Comparison of ENCODE assay signal across 33 cellular contexts in genomic region chr21:19120591-19120990, GRCh38.
"Had no signal": no experiment of that assay in that cellular context is flagged by ENCODE, and none has a peak within 500 bp of the region (broad histone marks: within the 10 kb centered on the region; RNA-seq: fewer than 3 reads in every experiment).

No MANE protein-coding gene starts in this region.

- H3K36me3 Mint-ChIP-seq: activated naive CD4-positive, alpha-beta T cell treated with anti-CD3 and anti-CD28 coated beads, Interleukin-2, amount 10 ng/mL, durations not matched to agents 7 days and 5 days; activated naive CD8-positive, alpha-beta T cell treated with anti-CD3 and anti-CD28 coated beads, Interleukin-2, amount 10 ng/mL, durations not matched to agents 7 days and 5 days; brain; mesothelial cell of epicardium; naive thymus-derived CD4-positive, alpha-beta T cell; stimulated activated memory B cell treated with anti-CD40 and anti-IgM and Interleukin-4, amounts not matched to agents 10 μg/mL and 1 μg/mL and 100 μg/mL, for 72 hours; type B pancreatic cell had no signal

- H3K4me3 Mint-ChIP-seq: activated CD4-positive, alpha-beta memory T cell treated with anti-CD3 and anti-CD28 coated beads, Interleukin-2, amount 10 ng/mL, durations not matched to agents 7 days and 5 days; activated CD4-positive, alpha-beta T cell treated with anti-CD3 and anti-CD28 coated beads, Interleukin-2, amount 10 ng/mL, durations not matched to agents 7 days and 5 days; activated naive CD4-positive, alpha-beta T cell treated with anti-CD3 and anti-CD28 coated beads, Interleukin-2, amount 10 ng/mL, durations not matched to agents 7 days and 5 days; activated naive CD8-positive, alpha-beta T cell treated with anti-CD3 and anti-CD28 coated beads, Interleukin-2, amount 10 ng/mL, durations not matched to agents 7 days and 5 days; activated T-cell treated with anti-CD3 and anti-CD28 coated beads, Interleukin-2, amount 50 U/mL, for 24 hours; brain; mesothelial cell of epicardium; naive thymus-derived CD4-positive, alpha-beta T cell; stimulated activated memory B cell treated with anti-CD40 and anti-IgM and Interleukin-4, amounts not matched to agents 10 μg/mL and 1 μg/mL and 100 μg/mL, for 72 hours; stimulated activated naive CD8-positive, alpha-beta T cell treated with anti-CD3 and anti-CD28 coated beads, Interleukin-15, amount 100 ng/mL, for 72 hours; type B pancreatic cell had no signal

- ATAC-seq: gastrocnemius medialis; left cardiac atrium; left ventricle myocardium superior; naive thymus-derived CD4-positive, alpha-beta T cell; psoas muscle; stimulated activated memory B cell treated with anti-CD40 and anti-IgM and Interleukin-4, amounts not matched to agents 10 μg/mL and 1 μg/mL and 100 μg/mL, for 72 hours; stimulated activated naive CD8-positive, alpha-beta T cell treated with anti-CD3 and anti-CD28 coated beads, Interleukin-15, amount 100 ng/mL, for 72 hours had no signal

- H3K4me1 Mint-ChIP-seq: activated CD4-positive, alpha-beta memory T cell treated with anti-CD3 and anti-CD28 coated beads, Interleukin-2, amount 10 ng/mL, durations not matched to agents 7 days and 5 days; activated CD4-positive, alpha-beta T cell treated with anti-CD3 and anti-CD28 coated beads, Interleukin-2, amount 10 ng/mL, durations not matched to agents 7 days and 5 days; activated naive CD4-positive, alpha-beta T cell treated with anti-CD3 and anti-CD28 coated beads, Interleukin-2, amount 10 ng/mL, durations not matched to agents 7 days and 5 days; activated naive CD8-positive, alpha-beta T cell treated with anti-CD3 and anti-CD28 coated beads, Interleukin-2, amount 10 ng/mL, durations not matched to agents 7 days and 5 days; mesothelial cell of epicardium; naive thymus-derived CD4-positive, alpha-beta T cell; stimulated activated memory B cell treated with anti-CD40 and anti-IgM and Interleukin-4, amounts not matched to agents 10 μg/mL and 1 μg/mL and 100 μg/mL, for 72 hours; stimulated activated naive CD8-positive, alpha-beta T cell treated with anti-CD3 and anti-CD28 coated beads, Interleukin-15, amount 100 ng/mL, for 72 hours had no signal

- H3K9me3 Mint-ChIP-seq: type B pancreatic cell had no signal

- H3K27me3 Mint-ChIP-seq: activated CD4-positive, alpha-beta memory T cell treated with anti-CD3 and anti-CD28 coated beads, Interleukin-2, amount 10 ng/mL, durations not matched to agents 7 days and 5 days; activated CD4-positive, alpha-beta T cell treated with anti-CD3 and anti-CD28 coated beads, Interleukin-2, amount 10 ng/mL, durations not matched to agents 7 days and 5 days; activated naive CD4-positive, alpha-beta T cell treated with anti-CD3 and anti-CD28 coated beads, Interleukin-2, amount 10 ng/mL, durations not matched to agents 7 days and 5 days; activated naive CD8-positive, alpha-beta T cell treated with anti-CD3 and anti-CD28 coated beads, Interleukin-2, amount 10 ng/mL, durations not matched to agents 7 days and 5 days; activated T-cell treated with anti-CD3 and anti-CD28 coated beads, Interleukin-2, amount 50 U/mL, for 24 hours; naive thymus-derived CD4-positive, alpha-beta T cell; stimulated activated memory B cell treated with anti-CD40 and anti-IgM and Interleukin-4, amounts not matched to agents 10 μg/mL and 1 μg/mL and 100 μg/mL, for 72 hours; stimulated activated naive CD8-positive, alpha-beta T cell treated with anti-CD3 and anti-CD28 coated beads, Interleukin-15, amount 100 ng/mL, for 72 hours; type B pancreatic cell had no signal

- H3K9me3 ChIP-seq: ascending aorta, colonic mucosa, gastrocnemius medialis, uterus had no signal

- H3K27ac ChIP-seq: ascending aorta, cardiac muscle cell, colonic mucosa, gastrocnemius medialis, hepatocyte, parathyroid adenoma, psoas muscle, uterus had no signal

- H3K4me3 ChIP-seq: ascending aorta, cardiac muscle cell, colonic mucosa, gastrocnemius medialis, hepatocyte, psoas muscle, smooth muscle cell, uterus had no signal

- H3K27ac Mint-ChIP-seq: activated CD4-positive, alpha-beta memory T cell treated with anti-CD3 and anti-CD28 coated beads, Interleukin-2, amount 10 ng/mL, durations not matched to agents 7 days and 5 days; activated CD4-positive, alpha-beta T cell treated with anti-CD3 and anti-CD28 coated beads, Interleukin-2, amount 10 ng/mL, durations not matched to agents 7 days and 5 days; activated naive CD4-positive, alpha-beta T cell treated with anti-CD3 and anti-CD28 coated beads, Interleukin-2, amount 10 ng/mL, durations not matched to agents 7 days and 5 days; activated naive CD8-positive, alpha-beta T cell treated with anti-CD3 and anti-CD28 coated beads, Interleukin-2, amount 10 ng/mL, durations not matched to agents 7 days and 5 days; activated T-cell treated with anti-CD3 and anti-CD28 coated beads, Interleukin-2, amount 50 U/mL, for 24 hours; mesothelial cell of epicardium; naive thymus-derived CD4-positive, alpha-beta T cell; stimulated activated memory B cell treated with anti-CD40 and anti-IgM and Interleukin-4, amounts not matched to agents 10 μg/mL and 1 μg/mL and 100 μg/mL, for 72 hours; stimulated activated naive CD8-positive, alpha-beta T cell treated with anti-CD3 and anti-CD28 coated beads, Interleukin-15, amount 100 ng/mL, for 72 hours; type B pancreatic cell had no signal

- H3K36me3 ChIP-seq: ascending aorta, cardiac muscle cell, colonic mucosa, gastrocnemius medialis, uterus had no signal

- H3K4me1 ChIP-seq: ascending aorta, colonic mucosa, gastrocnemius medialis, parathyroid adenoma, psoas muscle, uterus had no signal

- DNase-seq: activated CD4-positive, alpha-beta memory T cell treated with anti-CD3 and anti-CD28 coated beads, Interleukin-2, amount 10 ng/mL, durations not matched to agents 7 days and 5 days; activated CD4-positive, alpha-beta T cell treated with anti-CD3 and anti-CD28 coated beads for 1 hour; activated CD4-positive, alpha-beta T cell treated with anti-CD3 and anti-CD28 coated beads, Interleukin-2, amount 10 ng/mL, durations not matched to agents 7 days and 5 days; activated CD8-positive, alpha-beta memory T cell treated with anti-CD3 and anti-CD28 coated beads, Interleukin-2, amount 50 U/mL, for 48 hours; activated gamma-delta T cell; activated naive CD4-positive, alpha-beta T cell treated with anti-CD3 and anti-CD28 coated beads, Interleukin-2, amount 10 ng/mL, durations not matched to agents 7 days and 5 days; activated naive CD8-positive, alpha-beta T cell treated with anti-CD3 and anti-CD28 coated beads, Interleukin-2, amount 10 ng/mL, durations not matched to agents 7 days and 5 days; activated T-cell treated with anti-CD3 and anti-CD28 coated beads, Interleukin-2, amount 50 U/mL, for 24 hours; cerebellar nuclear complex; colonic mucosa; effector CD8-positive, alpha-beta T cell; gastrocnemius medialis; left cardiac atrium; left ventricle myocardium superior; mammary epithelial cell; naive thymus-derived CD4-positive, alpha-beta T cell; occipital lobe; psoas muscle; stimulated activated CD4-positive, alpha-beta T cell treated with anti-CD3 and anti-CD28 coated beads, Interleukin-1b, Interleukin-23, amount 100 ng/mL, for 48 hours; stimulated activated CD4-positive, alpha-beta T cell treated with anti-CD3 and anti-CD28 coated beads, Interleukin-4, amount 100 ng/mL, for 4 hours; stimulated activated CD8-positive, alpha-beta memory T cell treated with anti-CD3 and anti-CD28 coated beads, Interleukin-4, amount 100 ng/mL, for 48 hours; stimulated activated naive CD8-positive, alpha-beta T cell treated with anti-CD3 and anti-CD28 coated beads, Interleukin-15, amount 100 ng/mL, for 72 hours; substantia nigra; uterus had no signal

- H3K27me3 ChIP-seq: ascending aorta, cardiac muscle cell, colonic mucosa, gastrocnemius medialis, hepatocyte, uterus had no signal

- H3K9ac ChIP-seq: parathyroid adenoma had no signal
